ENCODE assay signal across 14 cellular contexts in the genomic region with DNA sequence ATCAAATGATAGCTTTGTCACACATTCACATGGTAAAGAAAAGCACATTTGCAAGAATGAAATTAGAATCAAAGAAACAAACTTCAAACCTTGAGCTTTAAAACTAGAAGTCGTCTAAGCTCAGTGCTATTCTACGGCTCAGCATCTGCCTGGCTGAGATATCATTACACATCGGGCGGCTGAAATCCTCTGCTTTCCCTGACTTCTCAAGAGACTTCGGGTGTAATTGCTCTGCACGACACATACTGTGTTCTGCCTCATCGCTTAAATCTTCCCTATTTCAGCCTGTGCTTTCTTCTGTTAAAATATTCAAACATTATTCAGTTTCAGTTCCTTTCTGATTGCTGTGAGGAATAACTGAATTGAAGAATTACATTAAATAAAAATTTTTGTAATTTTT.
DNase-seq lines count a peak whose midpoint lies in the region; ATAC-seq, FAIRE-seq and TF ChIP-seq lines count a peak whose summit lies in the region.
"Had no signal": no experiment of that assay in that cellular context is flagged by ENCODE, and none has a peak within 500 bp of the region (broad histone marks: within the 10 kb centered on the region; RNA-seq: fewer than 3 reads in every experiment).

No MANE protein-coding gene starts in this region.

- no peaks in the 10 kb centered on the region for H3K79me2 ChIP-seq in astrocyte (ENCODE audit: insufficient read depth, low read length)

- H3K4me2 ChIP-seq in astrocyte (ENCODE audit: low read length) = no peak overlapping the region

- DNase-seq in Right ventricle myocardium superior = no peak
- DNase-seq in left ventricle myocardium superior = no peak
- peak; percentile 14 for DNase-seq in astrocyte (ENCODE audit: low read depth)
- DNase-seq in left kidney (ENCODE audit: low read depth, low spot score) = peak; percentile 64
- no peak for DNase-seq in activated CD4-positive, alpha-beta T cell treated with anti-CD3 and anti-CD28 coated beads for 1 hour
- no peak for DNase-seq in activated T-helper 2 cell treated with anti-CD3 and anti-CD28 coated beads, Interferon-gamma antibody, Interleukin-2, Interleukin-4, amounts not matched to agents 10 μg/mL and 5 μg/mL and 100 μg/mL, durations not matched to agents 14 hours and 24 hours and 36 hours (ENCODE audit: low spot score)
- no peak for DNase-seq in activated CD4-positive, alpha-beta T cell treated with anti-CD3 and anti-CD28 coated beads for 48 hours
- DNase-seq: activated T-cell treated with anti-CD3 and anti-CD28 coated beads, Interleukin-2, amount 50 U/mL, for 4 hours; NCI-H446 treated with DMSO at 0.1 percent for 48 hours; SJCRH30; uterus had no signal

- no peaks in the 10 kb centered on the region for H3K36me3 Mint-ChIP-seq in astrocyte (ENCODE audit: low read depth, unreplicated experiment)
- no peaks in the 10 kb centered on the region for H3K36me3 Mint-ChIP-seq in activated T-helper 2 cell treated with anti-CD3 and anti-CD28 coated beads, Interferon-gamma antibody, Interleukin-2, Interleukin-4, amounts not matched to agents 10 μg/mL and 5 μg/mL and 100 μg/mL, durations not matched to agents 14 hours and 24 hours and 36 hours (ENCODE audit: low read depth)

- no peak overlapping the region for H3K4me3 ChIP-seq in astrocyte (ENCODE audit: insufficient read depth, low read depth, low read length)
- H3K4me3 ChIP-seq: ascending aorta, SJCRH30, skin epidermis, uterus had no signal

- peaks cover 3% of the 10 kb centered on the region for H3K4me1 ChIP-seq in astrocyte (ENCODE audit: insufficient read depth, low read length)
- H3K4me1 ChIP-seq: ascending aorta, SJCRH30, uterus had no signal

- H3K4me1 Mint-ChIP-seq in astrocyte (ENCODE audit: low read depth, unreplicated experiment) = peaks cover 3% of the 10 kb centered on the region
- H3K4me1 Mint-ChIP-seq in activated T-helper 2 cell treated with anti-CD3 and anti-CD28 coated beads, Interferon-gamma antibody, Interleukin-2, Interleukin-4, amounts not matched to agents 10 μg/mL and 5 μg/mL and 100 μg/mL, durations not matched to agents 14 hours and 24 hours and 36 hours (ENCODE audit: low read depth) = no peaks in the 10 kb centered on the region

- no peaks in the 10 kb centered on the region for H3K9me3 ChIP-seq in astrocyte (ENCODE audit: insufficient read depth, low read depth, low read length)
- H3K9me3 ChIP-seq: ascending aorta, SJCRH30, uterus had no signal

- H3K9ac ChIP-seq in astrocyte (ENCODE audit: low read length) = no peak overlapping the region

- FAIRE-seq in astrocyte (lab: Jason Lieb, UNC) = peak; percentile 34

- no peaks in the 10 kb centered on the region for H3K27me3 ChIP-seq in astrocyte (ENCODE audit: insufficient read depth, low read length)
- H3K27me3 ChIP-seq: ascending aorta, SJCRH30 had no signal

- peak overlapping the region; percentile 6 for H2AFZ ChIP-seq in astrocyte (ENCODE audit: low read depth, low read length)

- no peak overlapping the region for H3K27ac ChIP-seq in astrocyte (ENCODE audit: low read depth, low read length)
- H3K27ac ChIP-seq: ascending aorta, SJCRH30, uterus had no signal

- H3K4me3 Mint-ChIP-seq in astrocyte (ENCODE audit: unreplicated experiment) = no peak overlapping the region
- no peak overlapping the region for H3K4me3 Mint-ChIP-seq in activated T-helper 2 cell treated with anti-CD3 and anti-CD28 coated beads, Interferon-gamma antibody, Interleukin-2, Interleukin-4, amounts not matched to agents 10 μg/mL and 5 μg/mL and 100 μg/mL, durations not matched to agents 14 hours and 24 hours and 36 hours (ENCODE audit: low read depth)
- H3K4me3 Mint-ChIP-seq: activated T-cell treated with anti-CD3 and anti-CD28 coated beads, Interleukin-2, amount 50 U/mL, for 4 hours had no signal

- H3K9me3 Mint-ChIP-seq in astrocyte (ENCODE audit: unreplicated experiment) = no peaks in the 10 kb centered on the region
- H3K9me3 Mint-ChIP-seq in activated T-helper 2 cell treated with anti-CD3 and anti-CD28 coated beads, Interferon-gamma antibody, Interleukin-2, Interleukin-4, amounts not matched to agents 10 μg/mL and 5 μg/mL and 100 μg/mL, durations not matched to agents 14 hours and 24 hours and 36 hours = no peaks in the 10 kb centered on the region
- H3K9me3 Mint-ChIP-seq: activated T-cell treated with anti-CD3 and anti-CD28 coated beads, Interleukin-2, amount 50 U/mL, for 4 hours had no signal

- TF ChIP-seq CTCF in astrocyte (IDR thresholded peaks at IDR 0.05; ENCODE audit: insufficient read depth, low read depth, low read length) = no peak

- no peaks in the 10 kb centered on the region for H4K20me1 ChIP-seq in astrocyte (ENCODE audit: insufficient read depth, low read length)

- intact Hi-C loops in Right ventricle myocardium superior (cut with DNase I) (no loop called here), left ventricle myocardium superior (cut with micrococcal nuclease) (no loop called here)
- intact Hi-C loops in activated T-helper 2 cell treated with anti-CD3 and anti-CD28 coated beads, Interferon-gamma antibody, Interleukin-2, Interleukin-4, amounts not matched to agents 10 μg/mL and 5 μg/mL and 100 μg/mL, durations not matched to agents 14 hours and 24 hours and 36 hours (cut with micrococcal nuclease) = no loop called here

- H3K27ac Mint-ChIP-seq in astrocyte (ENCODE audit: unreplicated experiment) = no peak overlapping the region
- H3K27ac Mint-ChIP-seq in activated T-helper 2 cell treated with anti-CD3 and anti-CD28 coated beads, Interferon-gamma antibody, Interleukin-2, Interleukin-4, amounts not matched to agents 10 μg/mL and 5 μg/mL and 100 μg/mL, durations not matched to agents 14 hours and 24 hours and 36 hours = no peak overlapping the region

- peak; percentile 51 for ATAC-seq in Right ventricle myocardium superior (ENCODE audit: poor library complexity)
- ATAC-seq in left ventricle myocardium superior = no peak
- ATAC-seq in HG03108 (IDR thresholded peaks at IDR 0.05; ENCODE audit: unreplicated experiment) = no peak
- ATAC-seq: activated T-cell treated with anti-CD3 and anti-CD28 coated beads, Interleukin-2, amount 50 U/mL, for 4 hours had no signal

- peaks cover 3% of the 10 kb centered on the region for H3K27me3 Mint-ChIP-seq in astrocyte (ENCODE audit: low read depth, unreplicated experiment)
- H3K27me3 Mint-ChIP-seq in activated T-helper 2 cell treated with anti-CD3 and anti-CD28 coated beads, Interferon-gamma antibody, Interleukin-2, Interleukin-4, amounts not matched to agents 10 μg/mL and 5 μg/mL and 100 μg/mL, durations not matched to agents 14 hours and 24 hours and 36 hours (ENCODE audit: low read depth) = peaks cover 14% of the 10 kb centered on the region

- no peaks in the 10 kb centered on the region for H3K36me3 ChIP-seq in astrocyte (ENCODE audit: insufficient read depth, low read length)
- H3K36me3 ChIP-seq: ascending aorta, SJCRH30, uterus had no signal

Comparison
In these comparisons a context has a peak if more than half of its experiments do, and no peak if none do; other contexts are left out.
1. DNase-seq: peak in astrocyte (single experiment) and left kidney (single experiment); none in Right ventricle myocardium superior (single experiment), left ventricle myocardium superior (single experiment), activated CD4-positive, alpha-beta T cell treated with anti-CD3 and anti-CD28 coated beads for 1 hour (single experiment), activated T-helper 2 cell treated with anti-CD3 and anti-CD28 coated beads, Interferon-gamma antibody, Interleukin-2, Interleukin-4, amounts not matched to agents 10 μg/mL and 5 μg/mL and 100 μg/mL, durations not matched to agents 14 hours and 24 hours and 36 hours (single experiment) and activated CD4-positive, alpha-beta T cell treated with anti-CD3 and anti-CD28 coated beads for 48 hours (single experiment).